24 cellular contexts compared by ENCODE assay signal in the genomic region with DNA sequence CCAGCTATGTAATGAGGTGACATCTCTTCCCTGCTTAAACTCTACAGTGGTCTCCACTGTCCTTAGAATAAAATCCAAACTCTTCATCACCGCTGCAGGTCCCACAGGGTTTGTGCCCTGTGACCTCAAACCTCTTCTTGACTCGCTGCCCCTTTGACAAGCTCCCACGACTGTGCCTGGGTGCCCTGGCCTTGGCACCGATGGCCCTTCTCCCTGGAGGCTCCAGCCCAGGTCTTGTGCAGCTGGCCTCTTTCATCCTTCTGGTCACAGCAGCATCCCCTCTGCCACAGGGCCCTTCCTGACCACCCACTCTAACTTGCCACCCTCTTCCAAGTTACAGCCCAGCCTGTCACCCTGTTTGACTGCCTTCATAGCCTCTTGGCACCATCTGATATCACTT.
"Had no signal": no experiment of that assay in that cellular context is flagged by ENCODE, and none has a peak within 500 bp of the region (broad histone marks: within the 10 kb centered on the region; RNA-seq: fewer than 3 reads in every experiment).

No MANE protein-coding gene starts in this region.

- FAIRE-seq: islet of Langerhans had no signal

- H3K4me3 Mint-ChIP-seq: endodermal cell; natural killer cell treated with Interleukin-12 subunit alpha and Interleukin-12 subunit beta and Interleukin-15 and Interleukin-18, amount 100 ng/mL, for 72 hours; stimulated activated memory B cell treated with anti-CD40 and anti-IgM and Interleukin-4, amounts not matched to agents 10 μg/mL and 1 μg/mL and 100 μg/mL, for 72 hours; stimulated activated naive CD8-positive, alpha-beta T cell treated with anti-CD3 and anti-CD28 coated beads, Interleukin-15, Interleukin-2, amounts not matched to agents 100 ng/mL and 50 ng/mL, for 24 hours had no signal

- ATAC-seq: gastrocnemius medialis; heart right ventricle; natural killer cell treated with Interleukin-12 subunit alpha and Interleukin-12 subunit beta and Interleukin-15 and Interleukin-18, amount 100 ng/mL, for 72 hours; psoas muscle; right lobe of liver; stimulated activated memory B cell treated with anti-CD40 and anti-IgM and Interleukin-4, amounts not matched to agents 10 μg/mL and 1 μg/mL and 100 μg/mL, for 72 hours had no signal

- H3K36me3 Mint-ChIP-seq: natural killer cell treated with Interleukin-12 subunit alpha and Interleukin-12 subunit beta and Interleukin-15 and Interleukin-18, amount 100 ng/mL, for 72 hours; stimulated activated memory B cell treated with anti-CD40 and anti-IgM and Interleukin-4, amounts not matched to agents 10 μg/mL and 1 μg/mL and 100 μg/mL, for 72 hours had no signal

- H3K27me3 Mint-ChIP-seq: natural killer cell treated with Interleukin-12 subunit alpha and Interleukin-12 subunit beta and Interleukin-15 and Interleukin-18, amount 100 ng/mL, for 72 hours; stimulated activated memory B cell treated with anti-CD40 and anti-IgM and Interleukin-4, amounts not matched to agents 10 μg/mL and 1 μg/mL and 100 μg/mL, for 72 hours; stimulated activated naive CD8-positive, alpha-beta T cell treated with anti-CD3 and anti-CD28 coated beads, Interleukin-15, Interleukin-2, amounts not matched to agents 100 ng/mL and 50 ng/mL, for 24 hours had no signal

- H3K27ac ChIP-seq: coronary artery, esophagus muscularis mucosa, gastrocnemius medialis, heart right ventricle, parathyroid adenoma, psoas muscle, right lobe of liver, tibial artery, upper lobe of left lung, vagina had no signal

- H3K27me3 ChIP-seq: esophagus muscularis mucosa, gastrocnemius medialis, heart right ventricle, right lobe of liver, tibial artery, upper lobe of left lung, vagina had no signal

- H3K9me3 Mint-ChIP-seq: endodermal cell; natural killer cell treated with Interleukin-12 subunit alpha and Interleukin-12 subunit beta and Interleukin-15 and Interleukin-18, amount 100 ng/mL, for 72 hours; stimulated activated memory B cell treated with anti-CD40 and anti-IgM and Interleukin-4, amounts not matched to agents 10 μg/mL and 1 μg/mL and 100 μg/mL, for 72 hours; stimulated activated naive CD8-positive, alpha-beta T cell treated with anti-CD3 and anti-CD28 coated beads, Interleukin-15, Interleukin-2, amounts not matched to agents 100 ng/mL and 50 ng/mL, for 24 hours had no signal

- H3K9me3 ChIP-seq: esophagus muscularis mucosa, gastrocnemius medialis, heart right ventricle, psoas muscle, right lobe of liver, tibial artery, upper lobe of left lung, vagina had no signal

- DNase-seq: effector CD4-positive, alpha-beta T cell; endodermal cell; gastrocnemius medialis; heart right ventricle; hypothalamus; mesenchymal stem cell; midbrain; occipital lobe; retina; stimulated activated CD4-positive, alpha-beta T cell treated with anti-CD3 and anti-CD28 coated beads, Interleukin-4, amount 100 ng/mL, for 1 hour; stimulated activated CD8-positive, alpha-beta memory T cell treated with anti-CD3 and anti-CD28 coated beads, Interleukin-4, amount 100 ng/mL, for 48 hours; tibial artery; upper lobe of left lung had no signal

- H3K4me1 ChIP-seq: gastrocnemius medialis, heart right ventricle, parathyroid adenoma, psoas muscle, right lobe of liver, tibial artery, upper lobe of left lung, vagina had no signal

- H3K27ac Mint-ChIP-seq: endodermal cell; stimulated activated memory B cell treated with anti-CD40 and anti-IgM and Interleukin-4, amounts not matched to agents 10 μg/mL and 1 μg/mL and 100 μg/mL, for 72 hours; stimulated activated naive CD8-positive, alpha-beta T cell treated with anti-CD3 and anti-CD28 coated beads, Interleukin-15, Interleukin-2, amounts not matched to agents 100 ng/mL and 50 ng/mL, for 24 hours had no signal

- H3K4me1 Mint-ChIP-seq: endodermal cell; stimulated activated memory B cell treated with anti-CD40 and anti-IgM and Interleukin-4, amounts not matched to agents 10 μg/mL and 1 μg/mL and 100 μg/mL, for 72 hours had no signal

- H3K4me3 ChIP-seq: coronary artery, esophagus muscularis mucosa, gastrocnemius medialis, heart right ventricle, lung, psoas muscle, right lobe of liver, tibial artery, upper lobe of left lung, vagina had no signal
